9 cellular contexts compared by ENCODE assay signal in the genomic region with DNA sequence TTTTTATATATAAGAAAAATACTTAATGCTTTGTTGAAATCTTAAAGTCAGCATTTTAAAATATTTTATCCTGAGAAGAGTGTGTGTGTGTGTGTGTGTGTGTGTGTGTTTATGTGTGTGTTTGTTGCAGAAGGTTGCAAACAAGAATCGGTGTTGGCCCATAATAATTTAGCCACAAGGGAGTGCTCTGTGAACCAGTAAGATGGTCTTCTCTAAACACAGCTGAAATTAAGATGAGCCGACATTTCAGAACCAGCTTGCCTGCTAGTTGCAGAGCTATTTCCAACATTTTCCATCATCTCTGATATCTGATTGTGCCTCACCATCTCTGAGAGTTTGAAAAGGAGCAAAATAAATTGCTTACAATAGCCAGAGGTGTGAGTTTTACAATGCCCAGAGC.
DNase-seq lines count a peak whose midpoint lies in the region; ATAC-seq, FAIRE-seq and TF ChIP-seq lines count a peak whose summit lies in the region.
"Had no signal": no experiment of that assay in that cellular context is flagged by ENCODE, and none has a peak within 500 bp of the region (broad histone marks: within the 10 kb centered on the region; RNA-seq: fewer than 3 reads in every experiment).

No MANE protein-coding gene starts in this region.

- no peaks in the 10 kb centered on the region for H3K79me2 ChIP-seq in Loucy (ENCODE audit: insufficient read depth, low read length)

- peak overlapping the region; percentile 70 for H3K4me2 ChIP-seq in Loucy (ENCODE audit: low read depth, low read length, poor library complexity, severe bottlenecking)

- H3K9me3 ChIP-seq in Loucy (ENCODE audit: insufficient read depth, low read depth, low read length) (no peaks in the 10 kb centered on the region), small intestine (ENCODE audit: control insufficient read depth, low read depth) (no peaks in the 10 kb centered on the region), tibial artery (no peaks in the 10 kb centered on the region)

- peak; percentile 19; the same call in 1 of the 2 replicates for TF ChIP-seq CTCF in Loucy (conservative IDR thresholded peaks at IDR 0.05; ENCODE audit: low read length)
- no peak for TF ChIP-seq CTCF in choroid plexus epithelial cell (conservative IDR thresholded peaks at IDR 0.05; ENCODE audit: low read depth, low read length)
- TF ChIP-seq CTCF in coronary artery (IDR thresholded peaks at IDR 0.05) = no peak
- TF ChIP-seq CTCF in tibial artery (IDR thresholded peaks at IDR 0.05) = no peak

- H3K27me3 ChIP-seq in Loucy (ENCODE audit: insufficient read depth, low read length, poor library complexity, severe bottlenecking) (no peaks in the 10 kb centered on the region), small intestine (ENCODE audit: control insufficient read depth in 2 of 2, insufficient read depth in 2 of 2, low read length in 2 of 2) (no peaks in the 10 kb centered on the region), tibial artery (no peaks in the 10 kb centered on the region)

- intact Hi-C loops in activated CD4-positive, alpha-beta T cell treated with anti-CD3 and anti-CD28 coated beads, Interleukin-2, amount 10 ng/mL, durations not matched to agents 24 days and 14 days (cut with micrococcal nuclease) = loop anchor here (2.0 to 10.0 kb wide), 6 partner anchors 192 to 1160 kb away; a partner anchor contains a TSS
- intact Hi-C loops in tibial artery (cut with DNase I; ENCODE audit: low total_unique reads) = no loop called here

- H3K27ac Mint-ChIP-seq in activated CD4-positive, alpha-beta T cell treated with anti-CD3 and anti-CD28 coated beads, Interleukin-2, amount 10 ng/mL, durations not matched to agents 24 days and 14 days = peak overlapping the region; percentile 94

- no peak for FAIRE-seq in small intestine (lab: Jason Lieb, UNC)

- no peaks in the 10 kb centered on the region for H3K9me2 ChIP-seq in Loucy (replicated peaks; ENCODE audit: low read depth, low read length)

- H3K4me1 ChIP-seq in Loucy (ENCODE audit: insufficient read depth, low read length, poor library complexity, severe bottlenecking) = peaks cover 49% of the 10 kb centered on the region
- H3K4me1 ChIP-seq in small intestine (ENCODE audit: control insufficient read depth in 2 of 2, insufficient read depth in 1 of 2, low read depth in 1 of 2, low read length in 1 of 2) = peaks cover 0 to 12% of the 10 kb centered on the region in 2 donors
- peaks cover 0 to 31% (median 13%) of the 10 kb centered on the region in 4 donors for H3K4me1 ChIP-seq in tibial artery

- H3K9me3 Mint-ChIP-seq in activated CD4-positive, alpha-beta T cell treated with anti-CD3 and anti-CD28 coated beads, Interleukin-2, amount 10 ng/mL, durations not matched to agents 24 days and 14 days = no peaks in the 10 kb centered on the region

- H3K27me3 Mint-ChIP-seq in activated CD4-positive, alpha-beta T cell treated with anti-CD3 and anti-CD28 coated beads, Interleukin-2, amount 10 ng/mL, durations not matched to agents 24 days and 14 days = no peaks in the 10 kb centered on the region

- H3K36me3 ChIP-seq in Loucy (ENCODE audit: insufficient read depth, low read length) (peaks cover 6% of the 10 kb centered on the region; the same call in 1 of the 2 replicates), small intestine (ENCODE audit: control insufficient read depth in 2 of 2, insufficient read depth in 2 of 2, low read length in 2 of 2) (no peaks in the 10 kb centered on the region), tibial artery (peaks cover 0 to 24% (median 5%) of the 10 kb centered on the region in 3 donors)

- H3K36me3 Mint-ChIP-seq in activated CD4-positive, alpha-beta T cell treated with anti-CD3 and anti-CD28 coated beads, Interleukin-2, amount 10 ng/mL, durations not matched to agents 24 days and 14 days (ENCODE audit: low read depth) = peaks cover 35% of the 10 kb centered on the region

- H3F3A ChIP-seq in Loucy (ENCODE audit: low read depth) = no peaks in the 10 kb centered on the region; the same call in 1 of the 2 replicates

- no peak for ATAC-seq in HG03139 (IDR thresholded peaks at IDR 0.05; ENCODE audit: unreplicated experiment)

- H3K9ac ChIP-seq in Loucy (ENCODE audit: low read depth, low read length, poor library complexity, severe bottlenecking) = no peak overlapping the region

- H3K4me3 ChIP-seq in Loucy (ENCODE audit: low read length, poor library complexity, severe bottlenecking) (no peak overlapping the region), choroid plexus epithelial cell (ENCODE audit: low read depth, low read length) (no peak overlapping the region), small intestine (ENCODE audit: low read depth in 1 of 2, low read length in 2 of 2) (no peak overlapping the region), coronary artery (no peak overlapping the region), tibial artery (no peak overlapping the region)

- 51 to 79% (median 70%) methylated on average over 2 of the region's 2 CpGs for WGBS in small intestine, 3 donors

- peak overlapping the region; percentile 4 to 84 for H3K27ac ChIP-seq in small intestine (ENCODE audit: low read depth in 1 of 2, low read length in 1 of 2)
- peak overlapping the region in 1 of 2 donors; percentile 12 for H3K27ac ChIP-seq in coronary artery
- H3K27ac ChIP-seq in tibial artery = no peak overlapping the region

- no peak overlapping the region for H2AFZ ChIP-seq in Loucy (ENCODE audit: low read length)

- DNase-seq in activated CD4-positive, alpha-beta T cell treated with anti-CD3 and anti-CD28 coated beads, Interleukin-2, amount 10 ng/mL, durations not matched to agents 24 days and 14 days = no peak
- no peak for DNase-seq in activated CD4-positive, alpha-beta T cell treated with anti-CD3 and anti-CD28 coated beads, Interleukin-2, amount 50 U/mL, for 4 hours
- DNase-seq in choroid plexus epithelial cell (ENCODE audit: low read depth) (peak; percentile 50), small intestine (no peak), coronary artery (ENCODE audit: low spot score) (no peak), tibial artery (no peak)
- DNase-seq: NCI-H524 had no signal

- peaks cover 60% of the 10 kb centered on the region for H3K4me1 Mint-ChIP-seq in activated CD4-positive, alpha-beta T cell treated with anti-CD3 and anti-CD28 coated beads, Interleukin-2, amount 10 ng/mL, durations not matched to agents 24 days and 14 days

- no peaks in the 10 kb centered on the region for H4K20me1 ChIP-seq in Loucy (ENCODE audit: insufficient read depth, low read length, poor library complexity, severe bottlenecking)

- H3K4me3 Mint-ChIP-seq in activated CD4-positive, alpha-beta T cell treated with anti-CD3 and anti-CD28 coated beads, Interleukin-2, amount 10 ng/mL, durations not matched to agents 24 days and 14 days = peak overlapping the region; percentile 82

Comparison
In these comparisons a context has a peak if more than half of its experiments do, and no peak if none do; other contexts are left out.
1. H3K27ac ChIP-seq: peak in small intestine (2 of 2); none in tibial artery (0 of 2).